Comparison of ENCODE assay signal across 17 cellular contexts in the genomic region with DNA sequence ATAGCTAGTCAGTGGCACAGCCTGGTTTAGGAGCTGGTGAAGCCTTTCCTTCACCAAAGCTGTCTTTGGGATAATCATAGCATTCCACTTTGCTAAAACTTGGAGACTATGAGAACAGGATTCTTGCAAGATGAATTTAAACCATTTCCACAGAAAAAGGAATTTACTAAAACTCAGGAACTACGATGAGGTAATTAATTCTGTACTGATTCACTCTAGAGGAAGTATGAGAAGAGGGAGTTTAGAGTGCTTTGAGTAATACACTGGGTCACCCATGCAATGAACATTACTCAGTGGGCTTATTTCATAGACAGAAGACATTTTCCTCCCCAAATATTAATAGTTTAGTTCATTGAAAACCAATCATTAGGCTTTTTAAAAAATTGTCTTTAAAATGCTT.
DNase-seq lines count a peak whose midpoint lies in the region; ATAC-seq and TF ChIP-seq lines count a peak whose summit lies in the region.
"Had no signal": no experiment of that assay in that cellular context is flagged by ENCODE, and none has a peak within 500 bp of the region (broad histone marks: within the 10 kb centered on the region; RNA-seq: fewer than 3 reads in every experiment).

No MANE protein-coding gene starts in this region.

- H3K9me2 ChIP-seq in PC-3 (replicated peaks; ENCODE audit: low read length), result no peaks in the 10 kb centered on the region

- CTCF ChIA-PET in PC-3 (lab: Charles Lee), result no interaction called here

- no peaks in the 10 kb centered on the region for H3K27me3 ChIP-seq in PC-3 (ENCODE audit: low read length)
- H3K27me3 ChIP-seq in foreskin keratinocyte, result no peaks in the 10 kb centered on the region
- no peaks in the 10 kb centered on the region for H3K27me3 ChIP-seq in neural progenitor cell
- H3K27me3 ChIP-seq: BE2C had no signal

- no peaks in the 10 kb centered on the region for H3K27me3 Mint-ChIP-seq in neural progenitor cell (ENCODE audit: insufficient read depth, low read depth)

- H3K9me3 Mint-ChIP-seq in neural progenitor cell, result no peaks in the 10 kb centered on the region

- BruUV-seq in PC-3 (replicated peaks; lab: Mats Ljungman, UMichigan), result no TSS peak

- no peak for TF ChIP-seq CTCF in PC-3 (conservative IDR thresholded peaks at IDR 0.05; ENCODE audit: low read depth, low read length)
- TF ChIP-seq CTCF in foreskin keratinocyte (conservative IDR thresholded peaks at IDR 0.05), result no peak
- no peak for TF ChIP-seq CTCF in neural progenitor cell (IDR thresholded peaks at IDR 0.05)

- H3K9ac ChIP-seq in PC-3 (ENCODE audit: low read length) (no peak overlapping the region), neural progenitor cell (no peak overlapping the region)
- H3K9ac ChIP-seq: GM23248 had no signal

- peak; percentile 40; the same call in 1 of the 2 replicates for ATAC-seq in PC-3
- peak; percentile 71 for ATAC-seq in foreskin keratinocyte
- ATAC-seq: CD8-positive, alpha-beta T cell had no signal

- peaks cover 35% of the 10 kb centered on the region for H3K36me3 Mint-ChIP-seq in neural progenitor cell
- H3K36me3 Mint-ChIP-seq: CD8-positive, alpha-beta T cell had no signal

- no peak overlapping the region for H3K27ac Mint-ChIP-seq in neural progenitor cell
- H3K27ac Mint-ChIP-seq: CD8-positive, alpha-beta T cell had no signal

- no peak overlapping the region for H3K4me3 ChIP-seq in PC-3 (ENCODE audit: low read length)
- no peak overlapping the region for H3K4me3 ChIP-seq in neural progenitor cell
- H3K4me3 ChIP-seq: GM23248 had no signal

- H4K20me1 ChIP-seq in PC-3 (ENCODE audit: low read length), result no peaks in the 10 kb centered on the region
- no peaks in the 10 kb centered on the region for H4K20me1 ChIP-seq in neural progenitor cell (ENCODE audit: low read depth)

- H3K4me2 ChIP-seq in PC-3 (ENCODE audit: low read length), result no peak overlapping the region
- H3K4me2 ChIP-seq in neural progenitor cell, result no peak overlapping the region

- DNase-seq in PC-3, result no peak
- DNase-seq in astrocyte of the hippocampus (ENCODE audit: low read depth, low spot score), result peak; percentile 29
- DNase-seq in foreskin keratinocyte, result peak; percentile 40 to 64
- DNase-seq in neural progenitor cell (ENCODE audit: low spot score), result no peak
- no peak for DNase-seq in nucleus accumbens (lab: John Stamatoyannopoulos, UW)
- DNase-seq in head of caudate nucleus, result no peak
- no peak for DNase-seq in activated CD8-positive, alpha-beta memory T cell treated with anti-CD3 and anti-CD28 coated beads for 24 hours
- DNase-seq: BE2C; CD8-positive, alpha-beta T cell; DMS79 treated with DMSO at 0.1 percent for 48 hours; GM23248; KG1; NCI-H1092; NCI-H1694; NCI-H446; NCI-H748 treated with DMSO at 0.1 percent for 48 hours; SHP77 treated with DMSO at 0.1 percent for 48 hours had no signal

- POLR2A ChIA-PET in PC-3 (lab: Charles Lee; ENCODE audit: unreplicated experiment), result no interaction called here

- H3K27ac ChIP-seq in PC-3 (ENCODE audit: low read length) (no peak overlapping the region), foreskin keratinocyte (no peak overlapping the region), neural progenitor cell (peak overlapping the region; percentile 43)
- H3K27ac ChIP-seq: GM23248 had no signal

- H3K4me3 Mint-ChIP-seq in neural progenitor cell, result no peak overlapping the region
- H3K4me3 Mint-ChIP-seq: CD8-positive, alpha-beta T cell had no signal

- H2AFZ ChIP-seq in PC-3 (ENCODE audit: low read length) (no peak overlapping the region), neural progenitor cell (replicated peaks) (no peak overlapping the region)
- H2AFZ ChIP-seq: GM23248 had no signal

- H3K4me1 ChIP-seq in PC-3 (ENCODE audit: insufficient read depth, low read length) (peaks cover 5% of the 10 kb centered on the region; the same call in 1 of the 2 replicates), foreskin keratinocyte (no peaks in the 10 kb centered on the region), neural progenitor cell (peaks cover 70% of the 10 kb centered on the region)
- H3K4me1 ChIP-seq: BE2C had no signal

- H3F3A ChIP-seq in PC-3 (ENCODE audit: low read length, unreplicated experiment) (no peaks in the 10 kb centered on the region), neural progenitor cell (ENCODE audit: low read depth) (peaks cover 36% of the 10 kb centered on the region)

- H3K4me1 Mint-ChIP-seq in neural progenitor cell, result peaks cover 45% of the 10 kb centered on the region

- no peaks in the 10 kb centered on the region for H3K79me2 ChIP-seq in PC-3 (ENCODE audit: low read length)
- H3K79me2 ChIP-seq in neural progenitor cell (ENCODE audit: low read depth), result no peaks in the 10 kb centered on the region

- H3K36me3 ChIP-seq in PC-3 (ENCODE audit: low read depth, low read length) (no peaks in the 10 kb centered on the region), neural progenitor cell (no peaks in the 10 kb centered on the region)
- H3K36me3 ChIP-seq: BE2C had no signal

- no peaks in the 10 kb centered on the region for H3K9me3 ChIP-seq in PC-3 (ENCODE audit: low read length)
- no peaks in the 10 kb centered on the region for H3K9me3 ChIP-seq in neural progenitor cell (ENCODE audit: low read depth)
- H3K9me3 ChIP-seq: BE2C had no signal

- intact Hi-C loops in PC-3 (cut with micrococcal nuclease), result no loop called here
- intact Hi-C loops in head of caudate nucleus (cut with DNase I), result no loop called here

Comparison
In these comparisons a context has a peak if more than half of its experiments do, and no peak if none do; other contexts are left out.
1. DNase-seq: peak in astrocyte of the hippocampus (single experiment) and foreskin keratinocyte (2 of 2); none in PC-3 (single experiment), neural progenitor cell (single experiment), nucleus accumbens (0 of 56), head of caudate nucleus (0 of 42) and activated CD8-positive, alpha-beta memory T cell treated with anti-CD3 and anti-CD28 coated beads for 24 hours (single experiment).